ENCODE assay signal across 1 cellular context in genomic region chr5:10563132-10563939, GRCh38.
TF ChIP-seq lines count a peak whose summit lies in the region.

No MANE protein-coding gene starts in this region.

TF ChIP-seq in WTC11, 78 proteins besides CTCF, POLR2A, EP300 and RAD21 (continued from another document):
- TF ChIP-seq ZBTB21 (CRISPR knock-in tag; IDR thresholded peaks at IDR 0.05; ENCODE audit: borderline replicate concordance) (no peak), ZNF219 (CRISPR knock-in tag; IDR thresholded peaks at IDR 0.05; ENCODE audit: borderline replicate concordance) (no peak), CREM (CRISPR knock-in tag; IDR thresholded peaks at IDR 0.05) (0 out of 2 replicates have a peak, but pooled peaks have one; percentile 35), KAT7 (CRISPR knock-in tag; IDR thresholded peaks at IDR 0.05; ENCODE audit: borderline replicate concordance) (0 out of 2 replicates have a peak, but pooled peaks have one; percentile 38), ZNF423 (CRISPR knock-in tag; IDR thresholded peaks at IDR 0.05) (no peak), PRRX2 (CRISPR knock-in tag; IDR thresholded peaks at IDR 0.05) (no peak), ZNF121 (CRISPR knock-in tag; IDR thresholded peaks at IDR 0.05) (no peak), ZNF671 (CRISPR knock-in tag; IDR thresholded peaks at IDR 0.05) (no peak), USF2 (CRISPR knock-in tag; IDR thresholded peaks at IDR 0.05) (peak; percentile 57), E2F5 (CRISPR knock-in tag; IDR thresholded peaks at IDR 0.05) (peak; percentile 43; the same call in 1 of the 2 replicates)
